In the genomic region with DNA sequence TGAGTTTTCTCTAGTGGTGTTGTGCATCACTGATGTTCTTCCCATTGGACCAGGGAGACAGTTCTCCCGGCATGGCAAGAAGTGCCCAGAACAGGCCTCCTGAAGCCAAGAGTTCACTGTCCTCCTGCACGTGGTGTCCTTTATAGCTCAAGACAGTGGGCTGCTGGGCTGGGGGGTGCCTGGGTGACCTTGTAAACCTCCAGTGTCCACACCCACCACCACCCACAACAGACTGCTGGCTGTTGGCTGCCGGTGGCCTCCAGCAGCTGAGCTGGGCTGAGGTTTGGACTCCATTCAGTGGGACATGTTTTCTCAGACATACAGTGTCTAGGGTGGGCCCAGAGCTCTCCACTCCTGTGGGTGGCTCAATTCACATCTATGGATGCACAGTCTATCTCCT, we compare ENCODE assay signal across 1 cellular context.
TF ChIP-seq lines count a peak whose summit lies in the region.

No MANE protein-coding gene starts in this region.

TF ChIP-seq in HCT116, 20 proteins besides CTCF, POLR2A, EP300 and RAD21 (continued from another document):
- TF ChIP-seq, protein P1, sequence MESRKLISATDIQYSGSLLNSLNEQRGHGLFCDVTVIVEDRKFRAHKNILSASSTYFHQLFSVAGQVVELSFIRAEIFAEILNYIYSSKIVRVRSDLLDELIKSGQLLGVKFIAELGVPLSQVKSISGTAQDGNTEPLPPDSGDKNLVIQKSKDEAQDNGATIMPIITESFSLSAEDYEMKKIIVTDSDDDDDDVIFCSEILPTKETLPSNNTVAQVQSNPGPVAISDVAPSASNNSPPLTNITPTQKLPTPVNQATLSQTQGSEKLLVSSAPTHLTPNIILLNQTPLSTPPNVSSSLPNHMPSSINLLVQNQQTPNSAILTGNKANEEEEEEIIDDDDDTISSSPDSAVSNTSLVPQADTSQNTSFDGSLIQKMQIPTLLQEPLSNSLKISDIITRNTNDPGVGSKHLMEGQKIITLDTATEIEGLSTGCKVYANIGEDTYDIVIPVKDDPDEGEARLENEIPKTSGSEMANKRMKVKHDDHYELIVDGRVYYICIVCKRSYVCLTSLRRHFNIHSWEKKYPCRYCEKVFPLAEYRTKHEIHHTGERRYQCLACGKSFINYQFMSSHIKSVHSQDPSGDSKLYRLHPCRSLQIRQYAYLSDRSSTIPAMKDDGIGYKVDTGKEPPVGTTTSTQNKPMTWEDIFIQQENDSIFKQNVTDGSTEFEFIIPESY (IDR thresholded peaks at IDR 0.05; ENCODE audit: extremely low read depth, insufficient replicate concordance, low read length): no peak
